13 cellular contexts compared by ENCODE assay signal in genomic region chr17:64455993-64456885, GRCh38. TPM values are rescaled to one million over a fixed set of nuclear protein-coding genes. Genes with fewer than 3 reads are reported as not detected.
DNase-seq lines count a peak whose midpoint lies in the region; ATAC-seq and TF ChIP-seq lines count a peak whose summit lies in the region.
"Had no signal": no experiment of that assay in that cellular context is flagged by ENCODE, and none has a peak within 500 bp of the region (broad histone marks: within the 10 kb centered on the region; RNA-seq: fewer than 3 reads in every experiment).

No MANE protein-coding gene starts in this region.

- H3K27me3 ChIP-seq in MM.1S (replicated peaks; ENCODE audit: insufficient read depth, low read length): no peaks in the 10 kb centered on the region
- H3K27me3 ChIP-seq: right atrium auricular region had no signal

- H3K36me3 Mint-ChIP-seq in activated CD8-positive, alpha-beta T cell treated with anti-CD3 and anti-CD28 coated beads for 36 hours (ENCODE audit: low read depth): no peaks in the 10 kb centered on the region

- H3K4me3 ChIP-seq in MM.1S (ENCODE audit: low read length): no peak overlapping the region
- H3K4me3 ChIP-seq: HAP-1, PC-9, right atrium auricular region had no signal

- no peak overlapping the region for H3K4me2 ChIP-seq in MM.1S (ENCODE audit: low read depth, low read length)
- H3K4me2 ChIP-seq: PC-9 had no signal

- H2AFZ ChIP-seq in MM.1S (ENCODE audit: low read length): 0 out of 2 replicates have a peak overlapping the region, but pooled peaks have one; percentile 25
- H2AFZ ChIP-seq: PC-9 had no signal

- TF ChIP-seq CTCF in MM.1S (IDR thresholded peaks at IDR 0.05; ENCODE audit: low read length): no peak
- no peak for TF ChIP-seq CTCF in activated CD8-positive, alpha-beta T cell treated with anti-CD3 and anti-CD28 coated beads for 36 hours (IDR thresholded peaks at IDR 0.05)

- no peaks in the 10 kb centered on the region for H3K36me3 ChIP-seq in MM.1S (replicated peaks; ENCODE audit: insufficient read depth, low read length)
- H3K36me3 ChIP-seq: HAP-1, right atrium auricular region had no signal

- CTCF ChIA-PET in activated CD8-positive, alpha-beta T cell treated with anti-CD3 and anti-CD28 coated beads for 36 hours (lab: Charles Lee): interaction anchor here (0.6 to 3.4 kb wide), 5 partner anchors 35 to 743 kb away, joined by 3 to 22 read pairs (median 3); no protein-coding TSS in a partner anchor

- intact Hi-C loops in activated CD8-positive, alpha-beta T cell treated with anti-CD3 and anti-CD28 coated beads for 36 hours (cut with micrococcal nuclease): no loop called here

- ATAC-seq in activated CD8-positive, alpha-beta T cell treated with anti-CD3 and anti-CD28 coated beads for 36 hours: peak; percentile 68
- no peak for ATAC-seq in HG02938 (IDR thresholded peaks at IDR 0.05; ENCODE audit: unreplicated experiment)
- ATAC-seq: activated CD4-positive, alpha-beta T cell treated with anti-CD3 and anti-CD28 coated beads for 36 hours had no signal

- H3F3A ChIP-seq in MM.1S (ENCODE audit: insufficient read depth, low read length): no peaks in the 10 kb centered on the region

- peaks cover 9% of the 10 kb centered on the region for H3K4me1 Mint-ChIP-seq in activated CD8-positive, alpha-beta T cell treated with anti-CD3 and anti-CD28 coated beads for 36 hours (ENCODE audit: low read depth)

- no peak overlapping the region for H3K27ac ChIP-seq in MM.1S (ENCODE audit: low read length)
- H3K27ac ChIP-seq: 22Rv1, PC-9, right atrium auricular region had no signal

- H4K20me1 ChIP-seq in MM.1S (ENCODE audit: insufficient read depth, low read length): no peaks in the 10 kb centered on the region

- no peaks in the 10 kb centered on the region for H3K79me2 ChIP-seq in MM.1S (ENCODE audit: low read length)

- DNase-seq in DMS153 (lab: John Stamatoyannopoulos, UW): peak; percentile 2
- DNase-seq in DMS153 treated with DMSO at 0.1 percent for 48 hours (lab: John Stamatoyannopoulos, UW; ENCODE audit: unreplicated experiment): no peak
- DNase-seq in MM.1S: peak; percentile 51
- DNase-seq in activated CD8-positive, alpha-beta T cell treated with anti-CD3 and anti-CD28 coated beads for 36 hours: no peak
- DNase-seq in pons (ENCODE audit: low spot score): peak; percentile 48
- DNase-seq in NCI-H345 treated with DMSO at 0.1 percent for 48 hours (lab: John Stamatoyannopoulos, UW; ENCODE audit: unreplicated experiment): no peak
- no peak for DNase-seq in NCI-H187 (lab: John Stamatoyannopoulos, UW)
- DNase-seq: activated CD4-positive, alpha-beta T cell treated with anti-CD3 and anti-CD28 coated beads for 36 hours; PC-9 had no signal

- H3K9me2 ChIP-seq in MM.1S (replicated peaks; ENCODE audit: insufficient read depth, low read length): no peaks in the 10 kb centered on the region

- POLR2A ChIA-PET in activated CD8-positive, alpha-beta T cell treated with anti-CD3 and anti-CD28 coated beads for 36 hours (lab: Charles Lee): interaction anchor here (0.6 to 0.9 kb wide), 3 partner anchors 47 to 68 kb away, joined by 3 to 4 read pairs (median 3); no protein-coding TSS in a partner anchor

- H3K9ac ChIP-seq in MM.1S (ENCODE audit: low read length): no peak overlapping the region

- no peak overlapping the region for H3K4me3 Mint-ChIP-seq in activated CD8-positive, alpha-beta T cell treated with anti-CD3 and anti-CD28 coated beads for 36 hours
- H3K4me3 Mint-ChIP-seq: activated CD4-positive, alpha-beta T cell treated with anti-CD3 and anti-CD28 coated beads for 36 hours had no signal

- H3K27me3 Mint-ChIP-seq in activated CD8-positive, alpha-beta T cell treated with anti-CD3 and anti-CD28 coated beads for 36 hours: no peaks in the 10 kb centered on the region
- H3K27me3 Mint-ChIP-seq: activated CD4-positive, alpha-beta T cell treated with anti-CD3 and anti-CD28 coated beads for 36 hours had no signal

- H3K4me1 ChIP-seq in MM.1S (ENCODE audit: low read length): peaks cover 12% of the 10 kb centered on the region; the same call in 1 of the 2 replicates
- H3K4me1 ChIP-seq: HAP-1, right atrium auricular region had no signal

- H3K9me3 ChIP-seq in MM.1S (replicated peaks; ENCODE audit: insufficient read depth, low read length): no peaks in the 10 kb centered on the region
- H3K9me3 ChIP-seq: HAP-1, right atrium auricular region had no signal

- H3K27ac Mint-ChIP-seq in activated CD8-positive, alpha-beta T cell treated with anti-CD3 and anti-CD28 coated beads for 36 hours: peak overlapping the region; percentile 71
- H3K27ac Mint-ChIP-seq: activated CD4-positive, alpha-beta T cell treated with anti-CD3 and anti-CD28 coated beads for 36 hours had no signal

- peaks cover 2% of the 10 kb centered on the region for H3K9me3 Mint-ChIP-seq in activated CD8-positive, alpha-beta T cell treated with anti-CD3 and anti-CD28 coated beads for 36 hours

RNA-seq across cellular contexts. Expression of gene MILR1, which starts 7.3 kb away (rescaled TPM):
- 1 to 10 TPM; 1.3 to 2.3 TPM for total RNA-seq in activated CD8-positive, alpha-beta T cell treated with anti-CD3 and anti-CD28 coated beads for 36 hours

RNA-seq across cellular contexts. Expression of gene POLG2, which starts 40.6 kb away (rescaled TPM):
- 10 to 100 TPM; 37.3 to 41.1 TPM for total RNA-seq in activated CD8-positive, alpha-beta T cell treated with anti-CD3 and anti-CD28 coated beads for 36 hours

RNA-seq across cellular contexts. Expression of gene DDX5, which starts 49.9 kb away (rescaled TPM):
- total RNA-seq in activated CD8-positive, alpha-beta T cell treated with anti-CD3 and anti-CD28 coated beads for 36 hours: 100 to 1,000 TPM; 632 to 668 TPM

RNA-seq across cellular contexts. Expression of gene CEP95, which starts 50.5 kb away (rescaled TPM):
- total RNA-seq in activated CD8-positive, alpha-beta T cell treated with anti-CD3 and anti-CD28 coated beads for 36 hours: 10 to 100 TPM; 45.2 to 45.7 TPM

Comparison
In these comparisons a context has a peak if more than half of its experiments do, and no peak if none do; other contexts are left out.
1. DNase-seq: peak in DMS153 (single experiment), MM.1S (single experiment) and pons (single experiment); none in DMS153 treated with DMSO at 0.1 percent for 48 hours (single experiment), activated CD8-positive, alpha-beta T cell treated with anti-CD3 and anti-CD28 coated beads for 36 hours (single experiment), NCI-H345 treated with DMSO at 0.1 percent for 48 hours (single experiment) and NCI-H187 (0 of 2).